In genomic region chr11:116930177-116930576, GRCh38 we compare ENCODE assay signal across 8 cellular contexts.
DNase-seq lines count a peak whose midpoint lies in the region; ATAC-seq and TF ChIP-seq lines count a peak whose summit lies in the region.

No MANE protein-coding gene starts in this region.

- peak overlapping the region; percentile 53 for H3K4me3 ChIP-seq in MM.1S (ENCODE audit: low read length)

- peaks cover 50% of the 10 kb centered on the region for H3F3A ChIP-seq in MM.1S (ENCODE audit: insufficient read depth, low read length)

- TF ChIP-seq CTCF in MM.1S (IDR thresholded peaks at IDR 0.05; ENCODE audit: low read length) = no peak

- no peaks in the 10 kb centered on the region for H3K27me3 ChIP-seq in MM.1S (replicated peaks; ENCODE audit: insufficient read depth, low read length)

- H2AFZ ChIP-seq in MM.1S (ENCODE audit: low read length) = no peak overlapping the region

- DNase-seq in MM.1S (peak; percentile 57), activated T-helper 1 cell treated with Interleukin-2 at 50 U/mL for 16 hours (ENCODE audit: low read depth) (peak; percentile 18), left ventricle myocardium superior (no peak), NCI-H774 (lab: John Stamatoyannopoulos, UW) (no peak)
- peak; percentile 4 for DNase-seq in stimulated activated CD8-positive, alpha-beta memory T cell treated with anti-CD3 and anti-CD28 coated beads, Interleukin-12 subunit alpha, Interleukin-12 subunit beta, amount 100 ng/mL, for 4 hours (ENCODE audit: low read depth)

- no peaks in the 10 kb centered on the region for H4K20me1 ChIP-seq in MM.1S (ENCODE audit: insufficient read depth, low read length)

- no peaks in the 10 kb centered on the region for H3K36me3 ChIP-seq in MM.1S (replicated peaks; ENCODE audit: insufficient read depth, low read length)

- peak overlapping the region; percentile 54 for H3K9ac ChIP-seq in MM.1S (ENCODE audit: low read length)

- H3K79me2 ChIP-seq in MM.1S (ENCODE audit: low read length) = peaks cover 57% of the 10 kb centered on the region

- peak overlapping the region; percentile 87 for H3K4me2 ChIP-seq in MM.1S (ENCODE audit: low read depth, low read length)

- H3K27ac ChIP-seq in MM.1S (ENCODE audit: low read length) = peak overlapping the region; percentile 83

- peaks cover 67% of the 10 kb centered on the region for H3K4me1 ChIP-seq in MM.1S (ENCODE audit: low read length)

- intact Hi-C loops in left ventricle myocardium superior (cut with micrococcal nuclease) = no loop called here

- no peaks in the 10 kb centered on the region for H3K9me3 ChIP-seq in MM.1S (replicated peaks; ENCODE audit: insufficient read depth, low read length)

- ATAC-seq in left ventricle myocardium superior (peak; percentile 49), GM18867 (IDR thresholded peaks at IDR 0.05; ENCODE audit: unreplicated experiment) (no peak), HG03571 (IDR thresholded peaks at IDR 0.05; ENCODE audit: unreplicated experiment) (no peak), HG03159 (IDR thresholded peaks at IDR 0.05; ENCODE audit: unreplicated experiment) (no peak)

- no peaks in the 10 kb centered on the region for H3K9me2 ChIP-seq in MM.1S (replicated peaks; ENCODE audit: insufficient read depth, low read length)

Comparison
In these comparisons a context has a peak if more than half of its experiments do, and no peak if none do; other contexts are left out.
1. DNase-seq: peak in MM.1S (single experiment), activated T-helper 1 cell treated with Interleukin-2 at 50 U/mL for 16 hours (single experiment) and stimulated activated CD8-positive, alpha-beta memory T cell treated with anti-CD3 and anti-CD28 coated beads, Interleukin-12 subunit alpha, Interleukin-12 subunit beta, amount 100 ng/mL, for 4 hours (single experiment); none in left ventricle myocardium superior (single experiment) and NCI-H774 (single experiment).